Comparison of ENCODE assay signal across 25 cellular contexts in the genomic region with DNA sequence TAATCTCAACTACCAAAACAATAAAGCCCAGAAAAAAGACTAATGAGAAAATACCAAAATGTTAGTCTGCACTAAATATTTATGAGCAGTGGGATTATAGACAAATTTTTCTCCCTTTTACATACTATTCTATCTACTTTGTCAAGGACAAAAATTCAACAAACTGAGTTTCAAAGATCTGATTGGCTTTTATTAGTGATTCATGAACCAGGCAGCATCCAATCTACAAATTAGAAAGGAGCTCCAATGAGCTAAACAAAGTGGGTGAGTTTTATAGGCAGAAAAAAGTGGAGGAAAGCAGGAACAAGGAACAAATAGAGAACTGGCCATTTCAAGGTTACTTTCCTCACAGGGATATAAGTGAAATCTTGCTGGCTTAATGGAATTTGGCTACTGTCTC. TPM values are rescaled to one million over a fixed set of nuclear protein-coding genes. Genes with fewer than 3 reads are reported as not detected.
A peak's percentile ranks its signal among the peaks of the same experiment; 100 is the strongest.
DNase-seq lines count a peak whose midpoint lies in the region; ATAC-seq, FAIRE-seq and TF ChIP-seq lines count a peak whose summit lies in the region.
"Had no signal": no experiment of that assay in that cellular context is flagged by ENCODE, and none has a peak within 500 bp of the region (broad histone marks: within the 10 kb centered on the region; RNA-seq: fewer than 3 reads in every experiment).

No MANE protein-coding gene starts in this region.

- H2AFZ ChIP-seq in astrocyte (ENCODE audit: low read depth, low read length) = no peak overlapping the region

- DNase-seq in GM19239 (ENCODE audit: insufficient read length, low spot score) (no peak), astrocyte (ENCODE audit: low read depth) (no peak), NCI-H774 (lab: John Stamatoyannopoulos, UW) (no peak)
- DNase-seq in activated CD4-positive, alpha-beta T cell treated with anti-CD3 and anti-CD28 coated beads, Interleukin-2, amount 50 U/mL, for 4 hours = no peak
- DNase-seq: 8988T; ACHN; BE2C; C1 segment of cervical spinal cord; CD4-positive, alpha-beta memory T cell; CD4-positive, CD25-positive, alpha-beta regulatory T cell; COR-L47; DMS 273 treated with DMSO at 0.1 percent for 48 hours; DMS153; DMS53; DMS79; DND-41; EL; GDM1 had no signal

- peaks cover 3% of the 10 kb centered on the region for H3K36me3 Mint-ChIP-seq in astrocyte (ENCODE audit: low read depth, unreplicated experiment)
- H3K36me3 Mint-ChIP-seq: CD4-positive, CD25-positive, alpha-beta regulatory T cell had no signal

- no peaks in the 10 kb centered on the region for H4K20me1 ChIP-seq in astrocyte (ENCODE audit: insufficient read depth, low read length)
- H4K20me1 ChIP-seq: BLaER1 had no signal

- H3K27me3 ChIP-seq in astrocyte (ENCODE audit: insufficient read depth, low read length) = no peaks in the 10 kb centered on the region
- H3K27me3 ChIP-seq: BE2C, BLaER1 had no signal

- H3K27ac ChIP-seq in astrocyte (ENCODE audit: low read depth, low read length) = no peak overlapping the region
- H3K27ac ChIP-seq: BLaER1 had no signal

- peaks cover 1% of the 10 kb centered on the region for H3K4me1 Mint-ChIP-seq in astrocyte (ENCODE audit: low read depth, unreplicated experiment)
- H3K4me1 Mint-ChIP-seq: CD4-positive, alpha-beta memory T cell; CD4-positive, CD25-positive, alpha-beta regulatory T cell had no signal

- no peaks in the 10 kb centered on the region for H3K27me3 Mint-ChIP-seq in astrocyte (ENCODE audit: low read depth, unreplicated experiment)
- H3K27me3 Mint-ChIP-seq: CD4-positive, alpha-beta memory T cell; CD4-positive, CD25-positive, alpha-beta regulatory T cell had no signal

- no peak for ATAC-seq in HG03460 (IDR thresholded peaks at IDR 0.05; ENCODE audit: unreplicated experiment)
- ATAC-seq: GM12878 had no signal

- H3K9ac ChIP-seq in astrocyte (ENCODE audit: low read length) = no peak overlapping the region
- H3K9ac ChIP-seq: BLaER1 had no signal

- H3K4me2 ChIP-seq in astrocyte (ENCODE audit: low read length) = no peak overlapping the region
- H3K4me2 ChIP-seq: BLaER1 had no signal

- H3K9me3 Mint-ChIP-seq in astrocyte (ENCODE audit: unreplicated experiment) = no peaks in the 10 kb centered on the region
- H3K9me3 Mint-ChIP-seq: CD14-positive monocyte; CD4-positive, alpha-beta memory T cell; CD4-positive, CD25-positive, alpha-beta regulatory T cell had no signal

- TF ChIP-seq CTCF in astrocyte (IDR thresholded peaks at IDR 0.05; ENCODE audit: insufficient read depth, low read depth, low read length) = no peak

- H3K9me3 ChIP-seq in astrocyte (ENCODE audit: insufficient read depth, low read depth, low read length) = no peaks in the 10 kb centered on the region
- H3K9me3 ChIP-seq: BE2C, BLaER1 had no signal

- H3K36me3 ChIP-seq in astrocyte (ENCODE audit: insufficient read depth, low read length) = no peaks in the 10 kb centered on the region
- H3K36me3 ChIP-seq: BE2C had no signal

- no peaks in the 10 kb centered on the region for H3K79me2 ChIP-seq in astrocyte (ENCODE audit: insufficient read depth, low read length)

- H3K4me3 ChIP-seq in astrocyte (ENCODE audit: insufficient read depth, low read depth, low read length) = no peak overlapping the region
- H3K4me3 ChIP-seq: BLaER1, GM12878 had no signal

- H3K4me1 ChIP-seq in astrocyte (ENCODE audit: insufficient read depth, low read length) = no peaks in the 10 kb centered on the region
- H3K4me1 ChIP-seq: BE2C had no signal

- FAIRE-seq in GM19239 (lab: Jason Lieb, UNC) (peak; percentile 76), astrocyte (lab: Jason Lieb, UNC) (peak; percentile 32)
- FAIRE-seq: A204.1, GM12878, GM12892, GM18507 had no signal

- H3K4me3 Mint-ChIP-seq in astrocyte (ENCODE audit: unreplicated experiment) = no peak overlapping the region
- H3K4me3 Mint-ChIP-seq: CD14-positive monocyte; CD4-positive, alpha-beta memory T cell; CD4-positive, CD25-positive, alpha-beta regulatory T cell had no signal

- H3K27ac Mint-ChIP-seq in astrocyte (ENCODE audit: unreplicated experiment) = no peak overlapping the region
- H3K27ac Mint-ChIP-seq: CD14-positive monocyte; CD4-positive, alpha-beta memory T cell; CD4-positive, CD25-positive, alpha-beta regulatory T cell had no signal

RNA-seq across cellular contexts. Expression of gene SH3KBP1, which starts 24.4 kb away (rescaled TPM):
- 58.2 and 60.6 TPM in 2 replicates for total RNA-seq in astrocyte
